15 cellular contexts compared by ENCODE assay signal in the genomic region with DNA sequence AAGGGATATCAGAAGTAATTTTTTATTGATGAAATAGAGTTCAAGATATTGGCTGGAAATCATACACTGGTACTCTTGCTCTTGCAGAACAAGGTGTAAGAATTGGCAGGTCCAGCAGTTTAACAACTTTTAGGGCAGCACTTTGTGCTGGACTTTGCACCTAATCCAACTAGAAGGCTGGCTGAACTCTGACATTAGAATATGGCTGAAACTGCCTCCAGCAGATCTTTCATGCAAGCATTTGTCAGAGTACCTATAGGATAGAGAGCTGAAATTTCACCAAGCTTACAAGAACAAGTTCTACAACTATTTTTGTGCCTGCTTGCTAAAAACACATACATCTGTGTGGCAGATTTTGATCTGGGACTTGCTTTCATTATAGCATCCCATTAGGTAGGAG. TPM values are rescaled to one million over a fixed set of nuclear protein-coding genes. Genes with fewer than 3 reads are reported as not detected.
DNase-seq lines count a peak whose midpoint lies in the region; ATAC-seq, FAIRE-seq and TF ChIP-seq lines count a peak whose summit lies in the region.
"Had no signal": no experiment of that assay in that cellular context is flagged by ENCODE, and none has a peak within 500 bp of the region (broad histone marks: within the 10 kb centered on the region; RNA-seq: fewer than 3 reads in every experiment).

No MANE protein-coding gene starts in this region.

- no peak overlapping the region for H3K23ac ChIP-seq in H9 (ENCODE audit: insufficient read length, low read depth, low read length)

- H2BK5ac ChIP-seq in H9 (ENCODE audit: insufficient read length, low read length) = no peak overlapping the region

- H3K4me1 ChIP-seq in esophagus squamous epithelium (peaks cover 0 to 41% (median 10%) of the 10 kb centered on the region in 3 donors), liver (ENCODE audit: control insufficient read depth in 4 of 4, insufficient read depth in 4 of 4, low read length in 3 of 4) (peaks cover 2 to 5% (median 4%) of the 10 kb centered on the region in 4 donors), small intestine (ENCODE audit: control insufficient read depth in 2 of 2, insufficient read depth in 1 of 2, low read depth in 1 of 2, low read length in 1 of 2) (no peaks in the 10 kb centered on the region), suprapubic skin (peaks cover 19% of the 10 kb centered on the region), H9 (ENCODE audit: insufficient read depth, low read length) (no peaks in the 10 kb centered on the region)

- peak; percentile 11 to 32 for TF ChIP-seq RAD21 in liver (IDR thresholded peaks at IDR 0.05)

- H3K14ac ChIP-seq in H9 (ENCODE audit: insufficient read depth, low read length) = no peak overlapping the region

- H3K23me2 ChIP-seq in H9 (ENCODE audit: insufficient read length, low read depth, low read length, poor library complexity, severe bottlenecking) = no peaks in the 10 kb centered on the region

- H3K4ac ChIP-seq in H9 (ENCODE audit: low read depth, low read length) = no peak overlapping the region

- H3K4me1 Mint-ChIP-seq in activated T-helper 17 cell treated with anti-CD3 and anti-CD28 coated beads, Interleukin-2, amount 50 U/mL, for 72 hours = peaks cover 6% of the 10 kb centered on the region
- no peaks in the 10 kb centered on the region for H3K4me1 Mint-ChIP-seq in H9
- H3K4me1 Mint-ChIP-seq: GM23338 had no signal

- H3K56ac ChIP-seq in H9 (ENCODE audit: insufficient read length, low read depth, low read length) = no peak overlapping the region

- H3T11ph ChIP-seq in H9 (ENCODE audit: low read length) = no peak overlapping the region

- no peak overlapping the region for H4K8ac ChIP-seq in H9 (replicated peaks; ENCODE audit: insufficient read length, low read depth, low read length)

- no peak overlapping the region for H2AK5ac ChIP-seq in H9 (ENCODE audit: insufficient read length, low read length)

- no peak overlapping the region for H2BK120ac ChIP-seq in H9 (ENCODE audit: low read depth, low read length, poor library complexity, severe bottlenecking)

- intact Hi-C loops in esophagus squamous epithelium (cut with DNase I) = no loop called here

- H3K27me3 ChIP-seq in esophagus squamous epithelium (no peaks in the 10 kb centered on the region), liver (ENCODE audit: control insufficient read depth in 4 of 4, insufficient read depth in 4 of 4, low read length in 3 of 4) (no peaks in the 10 kb centered on the region), small intestine (ENCODE audit: control insufficient read depth in 2 of 2, insufficient read depth in 2 of 2, low read length in 2 of 2) (no peaks in the 10 kb centered on the region), suprapubic skin (no peaks in the 10 kb centered on the region), H9 (ENCODE audit: insufficient read depth, low read length) (no peaks in the 10 kb centered on the region)
- H3K27me3 ChIP-seq: BLaER1 treated with 17β-estradiol and CSF1 and Interleukin-3, amounts not matched to agents 10 nM and 100 nM had no signal

- H3K9ac ChIP-seq in liver (ENCODE audit: low read depth in 1 of 2, low read length in 2 of 2) (no peak overlapping the region), H9 (ENCODE audit: extremely low read depth, insufficient read length, low read length) (no peak overlapping the region)
- H3K9ac ChIP-seq: BLaER1 treated with 17β-estradiol and CSF1 and Interleukin-3, amounts not matched to agents 10 nM and 100 nM had no signal

- H3K4me3 Mint-ChIP-seq in activated T-helper 17 cell treated with anti-CD3 and anti-CD28 coated beads, Interleukin-2, amount 50 U/mL, for 72 hours = no peak overlapping the region
- H3K4me3 Mint-ChIP-seq in H9 = no peak overlapping the region
- H3K4me3 Mint-ChIP-seq: CD4-positive, CD25-positive, alpha-beta regulatory T cell; GM23338 had no signal

- H3K9me3 ChIP-seq in esophagus squamous epithelium (no peaks in the 10 kb centered on the region), liver (ENCODE audit: control insufficient read depth in 4 of 4, low read length in 3 of 4) (no peaks in the 10 kb centered on the region), small intestine (ENCODE audit: control insufficient read depth, low read depth) (no peaks in the 10 kb centered on the region), suprapubic skin (no peaks in the 10 kb centered on the region), H9 (ENCODE audit: control insufficient read depth, low read depth, low read length) (no peaks in the 10 kb centered on the region)
- H3K9me3 ChIP-seq: BLaER1 treated with 17β-estradiol and CSF1 and Interleukin-3, amounts not matched to agents 10 nM and 100 nM had no signal

- no peak overlapping the region for H3K18ac ChIP-seq in H9 (ENCODE audit: insufficient read length, low read depth, low read length)

- no peak overlapping the region for H2BK20ac ChIP-seq in H9 (ENCODE audit: low read depth, low read length, poor library complexity, severe bottlenecking)

- no peaks in the 10 kb centered on the region for H4K20me1 ChIP-seq in H9 (ENCODE audit: control insufficient read depth, insufficient read depth, insufficient read length)

- no peak overlapping the region for H2AFZ ChIP-seq in H9 (ENCODE audit: low read length)
- H2AFZ ChIP-seq: GM23338 had no signal

- H4K5ac ChIP-seq in H9 (ENCODE audit: insufficient read length, low read depth, low read length) = no peak overlapping the region

- no peak for TF ChIP-seq EP300 in suprapubic skin (IDR thresholded peaks at IDR 0.05)

- H3K36me3 ChIP-seq in esophagus squamous epithelium (peaks cover 0 to 89% (median 9%) of the 10 kb centered on the region in 3 donors), liver (ENCODE audit: control insufficient read depth in 4 of 4, insufficient read depth in 3 of 4, low read depth in 1 of 4, low read length in 3 of 4) (peaks cover 9 to 43% (median 35%) of the 10 kb centered on the region in 4 donors), small intestine (ENCODE audit: control insufficient read depth in 2 of 2, insufficient read depth in 2 of 2, low read length in 2 of 2) (peaks cover 2 to 14% of the 10 kb centered on the region in 2 donors), suprapubic skin (peaks cover 63% of the 10 kb centered on the region)

- peak overlapping the region; percentile 13 to 66 (median 40) for H3K27ac ChIP-seq in esophagus squamous epithelium
- no peak overlapping the region for H3K27ac ChIP-seq in liver (ENCODE audit: low read depth in 1 of 2, low read length in 2 of 2)
- H3K27ac ChIP-seq in small intestine (ENCODE audit: low read depth in 1 of 2, low read length in 1 of 2) = no peak overlapping the region
- no peak overlapping the region for H3K27ac ChIP-seq in suprapubic skin
- no peak overlapping the region for H3K27ac ChIP-seq in H9 (ENCODE audit: insufficient read length, low read depth, low read length)
- H3K27ac ChIP-seq: BLaER1 treated with 17β-estradiol and CSF1 and Interleukin-3, amounts not matched to agents 10 nM and 100 nM had no signal

- peaks cover 97% of the 10 kb centered on the region for H3K36me3 Mint-ChIP-seq in activated T-helper 17 cell treated with anti-CD3 and anti-CD28 coated beads, Interleukin-2, amount 50 U/mL, for 72 hours (ENCODE audit: low read depth)
- H3K36me3 Mint-ChIP-seq in H9 (ENCODE audit: insufficient read depth in 1 of 3, low read depth in 3 of 3) = peaks cover 9 to 75% (median 35%) of the 10 kb centered on the region in 3 experiments; a peak in 6 of 7 replicates

- H3K4me3 ChIP-seq in esophagus squamous epithelium (no peak overlapping the region), liver (ENCODE audit: low read depth in 1 of 3, low read length in 3 of 3) (no peak overlapping the region), small intestine (ENCODE audit: low read depth in 1 of 2, low read length in 2 of 2) (no peak overlapping the region), suprapubic skin (no peak overlapping the region)
- H3K4me3 ChIP-seq: BLaER1 treated with 17β-estradiol and CSF1 and Interleukin-3, amounts not matched to agents 10 nM and 100 nM; GM23338 had no signal

- no peak for ATAC-seq in activated T-helper 17 cell treated with anti-CD3 and anti-CD28 coated beads, Interleukin-2, amount 50 U/mL, for 72 hours (replicated peaks)
- ATAC-seq in GM21723 (IDR thresholded peaks at IDR 0.05; ENCODE audit: unreplicated experiment) = no peak
- no peak for ATAC-seq in GM21515 (IDR thresholded peaks at IDR 0.05; ENCODE audit: unreplicated experiment)
- ATAC-seq: GM23338 had no signal

- H4K91ac ChIP-seq in H9 (ENCODE audit: insufficient read length, low read depth, low read length) = no peak overlapping the region

- H3K27ac Mint-ChIP-seq in activated T-helper 17 cell treated with anti-CD3 and anti-CD28 coated beads, Interleukin-2, amount 50 U/mL, for 72 hours = peak overlapping the region; percentile 41
- H3K27ac Mint-ChIP-seq in H9 = no peak overlapping the region
- H3K27ac Mint-ChIP-seq: CD4-positive, CD25-positive, alpha-beta regulatory T cell; GM23338 had no signal

- TF ChIP-seq CTCF in esophagus squamous epithelium (IDR thresholded peaks at IDR 0.05) (no peak), liver (IDR thresholded peaks at IDR 0.05; ENCODE audit: low read depth, low read length, missing input control) (no peak), suprapubic skin (IDR thresholded peaks at IDR 0.05) (no peak), H9 (conservative IDR thresholded peaks at IDR 0.05) (no peak)

- no peak overlapping the region for H2BK12ac ChIP-seq in H9 (ENCODE audit: insufficient read length, low read depth, low read length)

- no peak for TF ChIP-seq POLR2A in esophagus squamous epithelium (IDR thresholded peaks at IDR 0.05)
- no peak for TF ChIP-seq POLR2A in suprapubic skin (IDR thresholded peaks at IDR 0.05)

- H3K79me1 ChIP-seq in H9 (ENCODE audit: insufficient read depth, low read depth, low read length, poor library complexity, severe bottlenecking) = no peaks in the 10 kb centered on the region

- H3K79me2 ChIP-seq in H9 (ENCODE audit: insufficient read depth, low read length) = no peaks in the 10 kb centered on the region

- no peaks in the 10 kb centered on the region for H3K27me3 Mint-ChIP-seq in activated T-helper 17 cell treated with anti-CD3 and anti-CD28 coated beads, Interleukin-2, amount 50 U/mL, for 72 hours
- H3K27me3 Mint-ChIP-seq in H9 (ENCODE audit: low read depth) = no peaks in the 10 kb centered on the region
- H3K27me3 Mint-ChIP-seq: CD4-positive, CD25-positive, alpha-beta regulatory T cell had no signal

- no peak for FAIRE-seq in small intestine (lab: Jason Lieb, UNC)
- FAIRE-seq: HTR-8/SVneo had no signal

- H3K4me2 ChIP-seq in H9 (ENCODE audit: insufficient read depth, insufficient read length, low read length) = no peak overlapping the region
- H3K4me2 ChIP-seq: BLaER1 treated with 17β-estradiol and CSF1 and Interleukin-3, amounts not matched to agents 10 nM and 100 nM; GM23338 had no signal

- H2BK15ac ChIP-seq in H9 (ENCODE audit: low read depth, low read length) = no peak overlapping the region

- no peaks in the 10 kb centered on the region for H3K9me3 Mint-ChIP-seq in activated T-helper 17 cell treated with anti-CD3 and anti-CD28 coated beads, Interleukin-2, amount 50 U/mL, for 72 hours
- H3K9me3 Mint-ChIP-seq in H9 = no peaks in the 10 kb centered on the region
- H3K9me3 Mint-ChIP-seq: CD4-positive, CD25-positive, alpha-beta regulatory T cell; GM23338 had no signal

- no peak for DNase-seq in esophagus squamous epithelium (lab: John Stamatoyannopoulos, UW)
- DNase-seq in small intestine = peak; percentile 92
- DNase-seq in suprapubic skin (ENCODE audit: low spot score in 2 of 2) = no peak
- no peak for DNase-seq in H9
- DNase-seq: ACHN; CD4-positive, CD25-positive, alpha-beta regulatory T cell; DMS53; H7 had no signal

RNA-seq across cellular contexts. Expression of gene HPS5, which starts 17.2 kb away (rescaled TPM):
- 10 to 100 TPM; 17.9 to 23.5 TPM for total RNA-seq in activated T-helper 17 cell treated with anti-CD3 and anti-CD28 coated beads, Interleukin-2, amount 50 U/mL, for 72 hours
- total RNA-seq in esophagus squamous epithelium = 10 to 100 TPM; 10.8 to 21.2 (median 15.5) TPM
- 100 to 1,000 TPM in 1 of 2 donors, 10 to 100 TPM in 1; 15.7 to 134 TPM for total RNA-seq in liver
- polyA plus RNA-seq in liver = 10 to 100 TPM; 21.9 to 26.5 TPM
- 10 to 100 TPM in 2 of 3 donors, 1 to 10 TPM in 1; 9.0 to 25.0 (median 11.6) TPM for polyA plus RNA-seq in small intestine
- 10 to 100 TPM; 14.9 to 27.0 (median 22.6) TPM for total RNA-seq in suprapubic skin
- 15.4 TPM in 2 replicates for total RNA-seq in H9 (2021)

RNA-seq across cellular contexts. Expression of gene GTF2H1, which starts 17.6 kb away (rescaled TPM):
- 10 to 100 TPM; 48.9 to 54.2 TPM for total RNA-seq in activated T-helper 17 cell treated with anti-CD3 and anti-CD28 coated beads, Interleukin-2, amount 50 U/mL, for 72 hours
- total RNA-seq in esophagus squamous epithelium = 10 to 100 TPM; 33.5 to 77.4 (median 54.8) TPM
- total RNA-seq in liver = 10 to 100 TPM; 25.4 to 37.7 TPM
- polyA plus RNA-seq in liver = 10 to 100 TPM; 11.9 to 12.0 TPM
- 10 to 100 TPM; 23.1 to 28.9 (median 25.7) TPM for polyA plus RNA-seq in small intestine
- total RNA-seq in suprapubic skin = 100 to 1,000 TPM in 1 of 4 donors, 10 to 100 TPM in 3; 48.6 to 121 (median 50.4) TPM
- total RNA-seq in H9 (2021) = 39.4 and 39.5 TPM in 2 replicates

RNA-seq across cellular contexts. Expression of gene SAA1, which starts 38.7 kb away (rescaled TPM):
- not detected for total RNA-seq in activated T-helper 17 cell treated with anti-CD3 and anti-CD28 coated beads, Interleukin-2, amount 50 U/mL, for 72 hours
- total RNA-seq in esophagus squamous epithelium (100 to 1,000 TPM in 1 of 4 donors, 10 to 100 TPM in 2, 1 to 10 TPM in 1; 2.3 to 207 (median 22.6) TPM), liver (over 10,000 TPM in 1 of 2 donors, 10 to 100 TPM in 1; 20.4 to 17,739 TPM), suprapubic skin (10 to 100 TPM; 10.5 to 79.1 (median 49.1) TPM), H9 (2021) (not detected in 2 replicates)
- polyA plus RNA-seq in liver (over 10,000 TPM; 24,385 to 33,277 TPM), small intestine (10 to 100 TPM in 1 of 3 donors, 1 to 10 TPM in 2; 3.0 to 64.0 (median 9.8) TPM)
- total RNA-seq: CD4-positive, CD25-positive, alpha-beta regulatory T cell; GM23338; H7 had no signal
- polyA plus RNA-seq: CD4-positive, CD25-positive, alpha-beta regulatory T cell; GM23338 had no signal

RNA-seq across cellular contexts. Expression of gene SAA2, which starts 56.3 kb away (rescaled TPM):
- total RNA-seq in activated T-helper 17 cell treated with anti-CD3 and anti-CD28 coated beads, Interleukin-2, amount 50 U/mL, for 72 hours = not detected
- total RNA-seq in esophagus squamous epithelium = 10 to 100 TPM in 2 of 4 donors, 1 to 10 TPM in 1, not detected in 1; 5.4 to 79.8 (median 12.9) TPM
- total RNA-seq in liver = over 10,000 TPM in 1 of 2 donors, 1 to 10 TPM in 1; 6.4 to 27,037 TPM
- over 10,000 TPM; 14,460 to 26,704 TPM for polyA plus RNA-seq in liver
- polyA plus RNA-seq in small intestine = 1 to 10 TPM; 1.1 to 9.2 (median 4.9) TPM
- total RNA-seq in suprapubic skin = 10 to 100 TPM in 3 of 4 donors, not detected in 1; 15.0 to 30.4 (median 16.2) TPM
- not detected in 2 replicates for total RNA-seq in H9 (2021)
- total RNA-seq: GM23338, H7 had no signal
- polyA plus RNA-seq: GM23338 had no signal

Comparison
In these comparisons a context has a peak if more than half of its experiments do, and no peak if none do; other contexts are left out.
1. H3K27ac ChIP-seq: peak in esophagus squamous epithelium (4 of 4); none in liver (0 of 2), small intestine (0 of 2), suprapubic skin (single experiment) and H9 (single experiment).